Comparison of ENCODE assay signal across 1 cellular context in the genomic region with DNA sequence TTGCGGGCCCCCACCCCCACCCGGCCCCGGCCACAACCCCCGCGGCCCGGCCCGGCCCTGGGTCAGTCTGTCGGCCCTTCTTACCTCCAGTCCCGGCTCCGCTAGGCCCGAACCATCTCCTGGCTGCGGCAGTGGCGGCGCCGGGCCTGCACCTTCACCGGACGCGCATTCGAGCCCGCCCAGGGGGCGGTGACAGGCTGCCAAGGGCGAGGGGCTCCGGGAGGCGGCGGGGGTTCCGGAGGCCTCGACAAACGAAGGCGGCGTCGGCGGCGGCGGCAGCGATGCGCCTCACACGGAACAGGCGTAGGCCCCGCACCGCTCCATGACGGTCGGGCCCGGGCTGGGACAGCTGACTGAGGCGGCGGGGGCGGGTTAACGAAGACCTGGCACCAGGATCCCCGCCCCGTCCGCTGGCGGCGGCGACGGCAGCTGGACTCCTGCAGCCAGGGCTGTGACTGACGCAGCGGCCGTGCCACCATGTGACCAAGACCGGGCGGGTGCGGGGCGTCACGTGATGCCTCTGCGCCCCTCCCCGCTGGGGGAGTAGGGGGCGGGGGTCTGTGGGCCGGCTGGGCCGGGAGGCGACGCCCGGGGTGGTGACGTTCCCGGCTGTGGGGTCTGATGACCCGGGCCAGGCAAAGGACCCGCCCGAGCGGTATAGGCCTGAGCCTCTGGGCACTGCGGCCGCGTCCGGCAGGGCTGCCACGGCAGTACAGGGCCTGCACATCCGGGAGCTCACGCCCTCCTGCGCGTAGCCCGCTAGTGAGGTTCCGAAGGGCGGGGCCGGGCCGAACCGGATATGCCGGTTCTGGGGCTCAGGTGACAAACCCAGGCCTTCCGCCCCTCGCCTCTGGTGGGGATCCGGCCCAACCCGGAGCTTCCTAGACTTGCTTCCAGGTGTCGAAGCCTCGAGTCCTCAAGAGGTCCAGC.
A peak's percentile ranks its signal among the peaks of the same experiment; 100 is the strongest.
TF ChIP-seq lines count a peak whose summit lies in the region.

A gene with protein sequence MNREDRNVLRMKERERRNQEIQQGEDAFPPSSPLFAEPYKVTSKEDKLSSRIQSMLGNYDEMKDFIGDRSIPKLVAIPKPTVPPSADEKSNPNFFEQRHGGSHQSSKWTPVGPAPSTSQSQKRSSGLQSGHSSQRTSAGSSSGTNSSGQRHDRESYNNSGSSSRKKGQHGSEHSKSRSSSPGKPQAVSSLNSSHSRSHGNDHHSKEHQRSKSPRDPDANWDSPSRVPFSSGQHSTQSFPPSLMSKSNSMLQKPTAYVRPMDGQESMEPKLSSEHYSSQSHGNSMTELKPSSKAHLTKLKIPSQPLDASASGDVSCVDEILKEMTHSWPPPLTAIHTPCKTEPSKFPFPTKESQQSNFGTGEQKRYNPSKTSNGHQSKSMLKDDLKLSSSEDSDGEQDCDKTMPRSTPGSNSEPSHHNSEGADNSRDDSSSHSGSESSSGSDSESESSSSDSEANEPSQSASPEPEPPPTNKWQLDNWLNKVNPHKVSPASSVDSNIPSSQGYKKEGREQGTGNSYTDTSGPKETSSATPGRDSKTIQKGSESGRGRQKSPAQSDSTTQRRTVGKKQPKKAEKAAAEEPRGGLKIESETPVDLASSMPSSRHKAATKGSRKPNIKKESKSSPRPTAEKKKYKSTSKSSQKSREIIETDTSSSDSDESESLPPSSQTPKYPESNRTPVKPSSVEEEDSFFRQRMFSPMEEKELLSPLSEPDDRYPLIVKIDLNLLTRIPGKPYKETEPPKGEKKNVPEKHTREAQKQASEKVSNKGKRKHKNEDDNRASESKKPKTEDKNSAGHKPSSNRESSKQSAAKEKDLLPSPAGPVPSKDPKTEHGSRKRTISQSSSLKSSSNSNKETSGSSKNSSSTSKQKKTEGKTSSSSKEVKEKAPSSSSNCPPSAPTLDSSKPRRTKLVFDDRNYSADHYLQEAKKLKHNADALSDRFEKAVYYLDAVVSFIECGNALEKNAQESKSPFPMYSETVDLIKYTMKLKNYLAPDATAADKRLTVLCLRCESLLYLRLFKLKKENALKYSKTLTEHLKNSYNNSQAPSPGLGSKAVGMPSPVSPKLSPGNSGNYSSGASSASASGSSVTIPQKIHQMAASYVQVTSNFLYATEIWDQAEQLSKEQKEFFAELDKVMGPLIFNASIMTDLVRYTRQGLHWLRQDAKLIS (minus strand): TSS at position 460 of the 930 bp plus-strand sequence. CDS start 26,445 bp downstream, outside the sequence.

TF ChIP-seq in SK-N-SH, 30 proteins besides CTCF, POLR2A, EP300 and RAD21 (continued from another document):
- TF ChIP-seq FOXJ3 (CRISPR knock-in tag; IDR thresholded peaks at IDR 0.05), result no peak
- TF ChIP-seq POLR2AphosphoS5 (IDR thresholded peaks at IDR 0.05; ENCODE audit: low read depth, low read length), result peak; percentile 90
- no peak for TF ChIP-seq FOXM1 (IDR thresholded peaks at IDR 0.05; ENCODE audit: low read depth)
- peak; percentile 9; the same call in 1 of the 2 replicates for TF ChIP-seq RCOR1 (IDR thresholded peaks at IDR 0.05; ENCODE audit: low read length)
- peak; percentile 87 for TF ChIP-seq TAF1 (IDR thresholded peaks at IDR 0.05; ENCODE audit: borderline replicate concordance, low read depth, low read length)
- peak; percentile 51; the same call in 1 of the 2 replicates for TF ChIP-seq ZBTB33 (IDR thresholded peaks at IDR 0.05; ENCODE audit: borderline replicate concordance, low read depth)
- TF ChIP-seq, protein P1, sequence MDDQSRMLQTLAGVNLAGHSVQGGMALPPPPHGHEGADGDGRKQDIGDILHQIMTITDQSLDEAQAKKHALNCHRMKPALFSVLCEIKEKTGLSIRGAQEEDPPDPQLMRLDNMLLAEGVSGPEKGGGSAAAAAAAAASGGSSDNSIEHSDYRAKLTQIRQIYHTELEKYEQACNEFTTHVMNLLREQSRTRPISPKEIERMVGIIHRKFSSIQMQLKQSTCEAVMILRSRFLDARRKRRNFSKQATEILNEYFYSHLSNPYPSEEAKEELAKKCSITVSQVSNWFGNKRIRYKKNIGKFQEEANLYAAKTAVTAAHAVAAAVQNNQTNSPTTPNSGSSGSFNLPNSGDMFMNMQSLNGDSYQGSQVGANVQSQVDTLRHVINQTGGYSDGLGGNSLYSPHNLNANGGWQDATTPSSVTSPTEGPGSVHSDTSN (IDR thresholded peaks at IDR 0.05), result peak; percentile 84
- TF ChIP-seq SMC3 (IDR thresholded peaks at IDR 0.05; ENCODE audit: low read depth, low read length), result no peak
- TF ChIP-seq, protein P2, sequence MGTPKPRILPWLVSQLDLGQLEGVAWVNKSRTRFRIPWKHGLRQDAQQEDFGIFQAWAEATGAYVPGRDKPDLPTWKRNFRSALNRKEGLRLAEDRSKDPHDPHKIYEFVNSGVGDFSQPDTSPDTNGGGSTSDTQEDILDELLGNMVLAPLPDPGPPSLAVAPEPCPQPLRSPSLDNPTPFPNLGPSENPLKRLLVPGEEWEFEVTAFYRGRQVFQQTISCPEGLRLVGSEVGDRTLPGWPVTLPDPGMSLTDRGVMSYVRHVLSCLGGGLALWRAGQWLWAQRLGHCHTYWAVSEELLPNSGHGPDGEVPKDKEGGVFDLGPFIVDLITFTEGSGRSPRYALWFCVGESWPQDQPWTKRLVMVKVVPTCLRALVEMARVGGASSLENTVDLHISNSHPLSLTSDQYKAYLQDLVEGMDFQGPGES (IDR thresholded peaks at IDR 0.05; ENCODE audit: low read depth, low read length), result no peak
- TF ChIP-seq, protein P3, sequence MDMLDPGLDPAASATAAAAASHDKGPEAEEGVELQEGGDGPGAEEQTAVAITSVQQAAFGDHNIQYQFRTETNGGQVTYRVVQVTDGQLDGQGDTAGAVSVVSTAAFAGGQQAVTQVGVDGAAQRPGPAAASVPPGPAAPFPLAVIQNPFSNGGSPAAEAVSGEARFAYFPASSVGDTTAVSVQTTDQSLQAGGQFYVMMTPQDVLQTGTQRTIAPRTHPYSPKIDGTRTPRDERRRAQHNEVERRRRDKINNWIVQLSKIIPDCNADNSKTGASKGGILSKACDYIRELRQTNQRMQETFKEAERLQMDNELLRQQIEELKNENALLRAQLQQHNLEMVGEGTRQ (IDR thresholded peaks at IDR 0.05; ENCODE audit: borderline replicate concordance, low read depth, low read length), result peak; percentile 97
- TF ChIP-seq EZH2phosphoT487 (IDR thresholded peaks at IDR 0.05; ENCODE audit: borderline replicate concordance, low read depth), result no peak
- no peak for TF ChIP-seq JUND (IDR thresholded peaks at IDR 0.05)
- no peak for TF ChIP-seq FOSL2 (IDR thresholded peaks at IDR 0.05; ENCODE audit: borderline replicate concordance, low read depth)
- peak; percentile 75 for TF ChIP-seq CHD2 (IDR thresholded peaks at IDR 0.05; ENCODE audit: low read length, partially characterized antibody)
- peak; percentile 100 for TF ChIP-seq USF1 (IDR thresholded peaks at IDR 0.05; ENCODE audit: borderline replicate concordance, low read depth)
- peak; percentile 87 for TF ChIP-seq MXI1 (IDR thresholded peaks at IDR 0.05; ENCODE audit: low read depth, low read length)
- TF ChIP-seq ELF1 (IDR thresholded peaks at IDR 0.05), result 0 out of 2 replicates have a peak, but pooled peaks have one; percentile 19
- TF ChIP-seq MEF2A (IDR thresholded peaks at IDR 0.05; ENCODE audit: borderline replicate concordance, low read depth), result no peak
- no peak for TF ChIP-seq GATA2 (CRISPR knock-in tag; IDR thresholded peaks at IDR 0.05)
- no peak for TF ChIP-seq YY1 (IDR thresholded peaks at IDR 0.05; ENCODE audit: low read depth)
- TF ChIP-seq TEAD4 (IDR thresholded peaks at IDR 0.05; ENCODE audit: borderline replicate concordance, insufficient read depth), result no peak
- no peak for TF ChIP-seq NFIC (IDR thresholded peaks at IDR 0.05; ENCODE audit: borderline replicate concordance)
- TF ChIP-seq TCF12 (IDR thresholded peaks at IDR 0.05), result peak; percentile 14; the same call in 1 of the 2 replicates
- no peak for TF ChIP-seq RXRA (IDR thresholded peaks at IDR 0.05; ENCODE audit: borderline replicate concordance, low read depth)
- TF ChIP-seq SIN3A (IDR thresholded peaks at IDR 0.05; ENCODE audit: borderline replicate concordance, low read depth, low read length), result peak; percentile 83; the same call in 1 of the 2 replicates
- TF ChIP-seq NRF1 (IDR thresholded peaks at IDR 0.05; ENCODE audit: low read depth, low read length), result no peak
- no peak for TF ChIP-seq RFX5 (IDR thresholded peaks at IDR 0.05; ENCODE audit: low read length)
- TF ChIP-seq GABPA (IDR thresholded peaks at IDR 0.05; ENCODE audit: low read depth), result peak; percentile 74
